9 cellular contexts compared by ENCODE assay signal in genomic region chr1:34929853-34930701, GRCh38. TPM values are rescaled to one million over a fixed set of nuclear protein-coding genes. Genes with fewer than 3 reads are reported as not detected.
DNase-seq lines count a peak whose midpoint lies in the region; ATAC-seq and TF ChIP-seq lines count a peak whose summit lies in the region.
"Had no signal": no experiment of that assay in that cellular context is flagged by ENCODE, and none has a peak within 500 bp of the region (broad histone marks: within the 10 kb centered on the region; RNA-seq: fewer than 3 reads in every experiment).

No MANE protein-coding gene starts in this region.

- peaks cover 48% of the 10 kb centered on the region for H3K27me3 Mint-ChIP-seq in CD8-positive, alpha-beta T cell (ENCODE audit: low read depth)
- H3K27me3 Mint-ChIP-seq in effector memory CD8-positive, alpha-beta T cell: peaks cover 46 to 51% of the 10 kb centered on the region in 2 donors

- peak overlapping the region; percentile 15 for H3K4me3 ChIP-seq in CD8-positive, alpha-beta T cell (ENCODE audit: low read depth, low read length)
- H3K4me3 ChIP-seq in ovary: peak overlapping the region; percentile 17

- H3K9me3 Mint-ChIP-seq in CD8-positive, alpha-beta T cell: no peaks in the 10 kb centered on the region
- H3K9me3 Mint-ChIP-seq in effector memory CD8-positive, alpha-beta T cell: no peaks in the 10 kb centered on the region
- H3K9me3 Mint-ChIP-seq: dendritic cell treated with granulocyte-macrophage colony-stimulating factor and Interleukin-4, amounts not matched to agents 40 ng/mL and 50 ng/mL, for 4 days had no signal

- peak; percentile 25 for ATAC-seq in CD8-positive, alpha-beta T cell
- peak; percentile 21 for ATAC-seq in effector memory CD8-positive, alpha-beta T cell (replicated peaks)
- ATAC-seq in HG02981 (IDR thresholded peaks at IDR 0.05; ENCODE audit: unreplicated experiment) (no peak), GM21737 (IDR thresholded peaks at IDR 0.05; ENCODE audit: unreplicated experiment) (no peak)

- no peak for TF ChIP-seq POLR2A in ovary (IDR thresholded peaks at IDR 0.05)

- TF ChIP-seq EP300 in ovary (IDR thresholded peaks at IDR 0.05): no peak

- TF ChIP-seq CTCF in CD8-positive, alpha-beta T cell (IDR thresholded peaks at IDR 0.05): no peak
- TF ChIP-seq CTCF in ovary (IDR thresholded peaks at IDR 0.05): no peak

- 0 to 2% (median 1%) methylated on average over 40 to 61 of the region's 61 CpGs for WGBS in ovary, 3 donors

- H3K4me1 Mint-ChIP-seq in CD8-positive, alpha-beta T cell (ENCODE audit: low read depth): peaks cover 6% of the 10 kb centered on the region
- peaks cover 6 to 7% of the 10 kb centered on the region in 2 donors for H3K4me1 Mint-ChIP-seq in effector memory CD8-positive, alpha-beta T cell (ENCODE audit: low read depth in 2 of 2)

- peaks cover 13% of the 10 kb centered on the region for H3K4me1 ChIP-seq in CD8-positive, alpha-beta T cell (ENCODE audit: insufficient read depth, low read length)
- peaks cover 8% of the 10 kb centered on the region for H3K4me1 ChIP-seq in ovary (ENCODE audit: insufficient read depth)

- no peaks in the 10 kb centered on the region for H3K36me3 Mint-ChIP-seq in CD8-positive, alpha-beta T cell
- H3K36me3 Mint-ChIP-seq in effector memory CD8-positive, alpha-beta T cell (ENCODE audit: insufficient read depth): no peaks in the 10 kb centered on the region

- no peak overlapping the region for H3K27ac ChIP-seq in CD8-positive, alpha-beta T cell (ENCODE audit: low read depth, low read length)
- no peak overlapping the region for H3K27ac ChIP-seq in ovary

- CTCF ChIA-PET in CD8-positive, alpha-beta T cell (lab: Charles Lee): no interaction called here

- no peaks in the 10 kb centered on the region for H3K9me3 ChIP-seq in CD8-positive, alpha-beta T cell (ENCODE audit: low read length)
- no peaks in the 10 kb centered on the region for H3K9me3 ChIP-seq in ovary

- H3K36me3 ChIP-seq in CD8-positive, alpha-beta T cell (ENCODE audit: insufficient read depth, low read length): no peaks in the 10 kb centered on the region
- no peaks in the 10 kb centered on the region for H3K36me3 ChIP-seq in ovary

- POLR2A ChIA-PET in CD8-positive, alpha-beta T cell (lab: Charles Lee): no interaction called here

- intact Hi-C loops in CD8-positive, alpha-beta T cell (cut with DNase I, micrococcal nuclease): no loop called here
- intact Hi-C loops in ovary (cut with DNase I): no loop called here

- H3K4me3 Mint-ChIP-seq in CD8-positive, alpha-beta T cell: peak overlapping the region; percentile 55
- H3K4me3 Mint-ChIP-seq in effector memory CD8-positive, alpha-beta T cell: peak overlapping the region; percentile 51 to 57
- H3K4me3 Mint-ChIP-seq: dendritic cell treated with granulocyte-macrophage colony-stimulating factor and Interleukin-4, amounts not matched to agents 40 ng/mL and 50 ng/mL, for 4 days had no signal

- H3K27ac Mint-ChIP-seq in CD8-positive, alpha-beta T cell: no peak overlapping the region
- H3K27ac Mint-ChIP-seq in effector memory CD8-positive, alpha-beta T cell: no peak overlapping the region
- H3K27ac Mint-ChIP-seq: dendritic cell treated with granulocyte-macrophage colony-stimulating factor and Interleukin-4, amounts not matched to agents 40 ng/mL and 50 ng/mL, for 4 days had no signal

- DNase-seq in CD8-positive, alpha-beta T cell: no peak
- DNase-seq in NCI-H345 (lab: John Stamatoyannopoulos, UW): peak; percentile 42
- no peak for DNase-seq in effector memory CD8-positive, alpha-beta T cell
- DNase-seq in ovary: no peak
- DNase-seq in SKM-1 (lab: John Stamatoyannopoulos, UW; ENCODE audit: unreplicated experiment): no peak
- no peak for DNase-seq in NCI-H1436 treated with DMSO at 0.1 percent for 48 hours (lab: John Stamatoyannopoulos, UW)

- H3K27me3 ChIP-seq in CD8-positive, alpha-beta T cell (ENCODE audit: insufficient read depth, low read length): peaks cover 20% of the 10 kb centered on the region
- H3K27me3 ChIP-seq in ovary: peaks cover 2% of the 10 kb centered on the region

RNA-seq across cellular contexts. Expression of gene DLGAP3, which starts 0.6 kb away (rescaled TPM):
- under 1 TPM; 0.44 to 0.76 TPM for total RNA-seq in CD8-positive, alpha-beta T cell
- total RNA-seq in ovary: under 1 TPM; 0.11 to 0.62 (median 0.20) TPM
- under 1 TPM; 0.05 to 0.10 TPM for polyA plus RNA-seq in ovary

RNA-seq across cellular contexts. Expression of gene TMEM35B, which starts 55.1 kb away (rescaled TPM):
- total RNA-seq in CD8-positive, alpha-beta T cell: 1 to 10 TPM; 1.0 to 2.6 TPM
- 10 to 100 TPM; 19.6 to 54.3 (median 25.0) TPM for total RNA-seq in ovary
- 10 to 100 TPM; 54.6 to 58.7 TPM for polyA plus RNA-seq in ovary

Comparison
In these comparisons a context has a peak if more than half of its experiments do, and no peak if none do; other contexts are left out.
1. ATAC-seq: peak in CD8-positive, alpha-beta T cell (single experiment) and effector memory CD8-positive, alpha-beta T cell (single experiment); none in HG02981 (single experiment) and GM21737 (single experiment).
2. RNA of gene TMEM35B, which starts 55.1 kb away (total RNA-seq): 19.6 to 54.3 TPM in ovary; 1.0 to 2.6 TPM in CD8-positive, alpha-beta T cell; every median in the first group is over 4 times any median in the second.